In the genomic region with DNA sequence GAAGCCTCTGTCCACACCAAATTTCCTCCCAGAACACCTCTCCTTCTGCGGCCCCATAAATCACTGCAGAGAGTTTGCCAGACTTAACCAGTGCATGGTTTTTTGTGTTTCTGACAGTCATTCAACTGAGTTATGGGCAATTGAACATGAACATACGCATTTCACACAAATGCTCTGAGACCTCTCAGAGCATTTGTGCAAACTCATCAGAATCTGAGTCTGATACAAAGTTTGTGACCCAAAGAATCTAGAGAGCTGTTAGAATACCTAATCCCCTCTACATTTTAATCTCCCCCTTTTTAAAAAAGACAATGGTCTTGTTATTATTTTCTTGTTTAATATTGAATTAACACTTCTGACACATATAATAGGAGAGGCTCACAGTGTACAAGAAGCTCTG, we compare ENCODE assay signal across 10 cellular contexts.
"Had no signal": no experiment of that assay in that cellular context is flagged by ENCODE, and none has a peak within 500 bp of the region (broad histone marks: within the 10 kb centered on the region; RNA-seq: fewer than 3 reads in every experiment).

No MANE protein-coding gene starts in this region.

- H3K36me3 Mint-ChIP-seq: IgD-negative memory B cell had no signal

- DNase-seq: GM23248, GOT3, H7, HFFc6, KBM-7 had no signal

- H3K4me1 ChIP-seq: HAP-1 had no signal

- H3K36me3 ChIP-seq: HAP-1 had no signal

- H3K9ac ChIP-seq: GM23248, KMS-11 had no signal

- ATAC-seq: HCT116 had no signal

- H3K4me3 Mint-ChIP-seq: HFFc6, IgD-negative memory B cell had no signal

- H3K27ac ChIP-seq: GM23248, HL-60, KMS-11 had no signal

- H2AFZ ChIP-seq: GM23248 had no signal

- H3K4me2 ChIP-seq: KMS-11 had no signal

- H3K4me3 ChIP-seq: GM23248, HAP-1 had no signal

- H3K9me3 ChIP-seq: HAP-1 had no signal

- H3K4me1 Mint-ChIP-seq: IgD-negative memory B cell had no signal

- H3K27ac Mint-ChIP-seq: HFFc6, IgD-negative memory B cell had no signal
